ENCODE assay signal across 21 cellular contexts in the genomic region with DNA sequence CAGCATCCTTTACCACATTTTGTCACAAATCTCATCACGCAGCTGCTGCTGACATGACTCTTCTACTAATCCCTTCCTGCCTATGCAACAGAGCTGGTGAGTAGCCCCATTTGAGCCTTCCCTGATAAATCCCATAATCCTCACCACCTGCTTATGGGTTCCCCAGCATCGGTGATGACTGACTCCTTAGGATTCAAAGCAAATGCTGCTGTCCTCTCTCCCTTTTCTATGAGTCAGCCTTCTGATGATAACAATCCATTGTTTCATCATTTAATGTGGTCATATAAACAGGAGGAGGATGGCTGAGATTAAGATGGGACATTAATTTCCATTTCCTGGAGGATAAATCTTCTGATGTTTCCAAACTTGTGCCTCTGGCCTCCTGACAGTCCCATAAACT.
DNase-seq lines count a peak whose midpoint lies in the region; ATAC-seq and TF ChIP-seq lines count a peak whose summit lies in the region.
"Had no signal": no experiment of that assay in that cellular context is flagged by ENCODE, and none has a peak within 500 bp of the region (broad histone marks: within the 10 kb centered on the region; RNA-seq: fewer than 3 reads in every experiment).

No MANE protein-coding gene starts in this region.

- no peaks in the 10 kb centered on the region for H3K79me2 ChIP-seq in neural cell (replicated peaks; ENCODE audit: insufficient read depth, low read length)

- H3K27ac Mint-ChIP-seq in brain, result peak overlapping the region in 4 of 5 experiments; percentile 37 to 81 (median 64)
- H3K27ac Mint-ChIP-seq: CD14-positive monocyte, H9, IgD-negative memory B cell had no signal

- H3K9me2 ChIP-seq in neural cell (ENCODE audit: insufficient read depth, low read length), result no peaks in the 10 kb centered on the region

- no peaks in the 10 kb centered on the region for H3K36me3 ChIP-seq in neural cell (ENCODE audit: insufficient read depth, low read length)
- H3K36me3 ChIP-seq: Peyer's patch had no signal

- H3K36me3 Mint-ChIP-seq in brain, result peaks cover 6% of the 10 kb centered on the region
- H3K36me3 Mint-ChIP-seq: CD14-positive monocyte, IgD-negative memory B cell had no signal

- H3K4me3 ChIP-seq in neural cell (ENCODE audit: low read length), result no peak overlapping the region
- H3K4me3 ChIP-seq: Peyer's patch had no signal

- H3K9me3 Mint-ChIP-seq in brain, result peaks cover 0 to 11% (median 3%) of the 10 kb centered on the region in 5 experiments
- H3K9me3 Mint-ChIP-seq: H9 had no signal

- no peak overlapping the region for H3K4me2 ChIP-seq in neural cell (ENCODE audit: low read length)

- H3K9me3 ChIP-seq in neural cell (ENCODE audit: low read length), result no peaks in the 10 kb centered on the region
- H3K9me3 ChIP-seq: Caco-2, Peyer's patch had no signal

- H3K27me3 Mint-ChIP-seq in brain, result no peaks in the 10 kb centered on the region
- H3K27me3 Mint-ChIP-seq: IgD-negative memory B cell had no signal

- peaks cover 33% of the 10 kb centered on the region for H3K4me1 Mint-ChIP-seq in brain
- H3K4me1 Mint-ChIP-seq: CD14-positive monocyte, H9, IgD-negative memory B cell had no signal

- no peak for TF ChIP-seq EP300 in neural cell (conservative IDR thresholded peaks at IDR 0.05; ENCODE audit: poor library complexity, severe bottlenecking)

- no peak for TF ChIP-seq RAD21 in neural cell (conservative IDR thresholded peaks at IDR 0.05)

- H3K4me3 Mint-ChIP-seq in brain, result no peak overlapping the region
- H3K4me3 Mint-ChIP-seq: CD14-positive monocyte, H9, IgD-negative memory B cell had no signal

- ATAC-seq in GM21717 (IDR thresholded peaks at IDR 0.05; ENCODE audit: unreplicated experiment) (no peak), HG03571 (IDR thresholded peaks at IDR 0.05; ENCODE audit: unreplicated experiment) (no peak)

- no peak overlapping the region for H3K9ac ChIP-seq in neural cell (ENCODE audit: low read length)

- TF ChIP-seq CTCF in brain (conservative IDR thresholded peaks at IDR 0.05) (no peak), neural cell (IDR thresholded peaks at IDR 0.05; ENCODE audit: poor library complexity, severe bottlenecking) (no peak)

- H4K20me1 ChIP-seq in neural cell (ENCODE audit: insufficient read depth), result no peaks in the 10 kb centered on the region

- H3K27ac ChIP-seq in neural cell (ENCODE audit: low read length), result peak overlapping the region; percentile 21
- H3K27ac ChIP-seq: Peyer's patch had no signal

- no peaks in the 10 kb centered on the region for H3K27me3 ChIP-seq in neural cell (ENCODE audit: insufficient read depth, low read depth, low read length)
- H3K27me3 ChIP-seq: Peyer's patch had no signal

- H2AFZ ChIP-seq in neural cell (ENCODE audit: low read depth, low read length), result no peak overlapping the region

- DNase-seq in D341Med (ENCODE audit: low spot score) (peak; percentile 5), NCI-H82 (lab: John Stamatoyannopoulos, UW) (peak; percentile 97), NCI-H2107 (lab: John Stamatoyannopoulos, UW) (no peak), cerebellar cortex (ENCODE audit: low spot score) (no peak)
- DNase-seq: ACHN, AML-193, Caco-2, H9, MV-4-11, NCI-H1417 treated with DMSO at 0.1 percent for 48 hours, NCI-H2029 treated with DMSO at 0.1 percent for 48 hours, NCI-H510A, NCI-H774, Peyer's patch, SHP77 treated with DMSO at 0.1 percent for 48 hours had no signal

- H3F3A ChIP-seq in neural cell (ENCODE audit: insufficient read depth, low read length, poor library complexity, severe bottlenecking), result no peaks in the 10 kb centered on the region

TF ChIP-seq in neural cell, 6 proteins besides CTCF, POLR2A, EP300 and RAD21:
- TF ChIP-seq SMC3 (conservative IDR thresholded peaks at IDR 0.05; ENCODE audit: poor library complexity) (no peak), POLR2AphosphoS5 (IDR thresholded peaks at IDR 0.05) (no peak), EZH2 (IDR thresholded peaks at IDR 0.05; ENCODE audit: borderline replicate concordance, insufficient read depth, low read length, poor library complexity, severe bottlenecking) (no peak), MXI1 (conservative IDR thresholded peaks at IDR 0.05; ENCODE audit: poor library complexity, severe bottlenecking) (no peak)
- TF ChIP-seq, protein P1, sequence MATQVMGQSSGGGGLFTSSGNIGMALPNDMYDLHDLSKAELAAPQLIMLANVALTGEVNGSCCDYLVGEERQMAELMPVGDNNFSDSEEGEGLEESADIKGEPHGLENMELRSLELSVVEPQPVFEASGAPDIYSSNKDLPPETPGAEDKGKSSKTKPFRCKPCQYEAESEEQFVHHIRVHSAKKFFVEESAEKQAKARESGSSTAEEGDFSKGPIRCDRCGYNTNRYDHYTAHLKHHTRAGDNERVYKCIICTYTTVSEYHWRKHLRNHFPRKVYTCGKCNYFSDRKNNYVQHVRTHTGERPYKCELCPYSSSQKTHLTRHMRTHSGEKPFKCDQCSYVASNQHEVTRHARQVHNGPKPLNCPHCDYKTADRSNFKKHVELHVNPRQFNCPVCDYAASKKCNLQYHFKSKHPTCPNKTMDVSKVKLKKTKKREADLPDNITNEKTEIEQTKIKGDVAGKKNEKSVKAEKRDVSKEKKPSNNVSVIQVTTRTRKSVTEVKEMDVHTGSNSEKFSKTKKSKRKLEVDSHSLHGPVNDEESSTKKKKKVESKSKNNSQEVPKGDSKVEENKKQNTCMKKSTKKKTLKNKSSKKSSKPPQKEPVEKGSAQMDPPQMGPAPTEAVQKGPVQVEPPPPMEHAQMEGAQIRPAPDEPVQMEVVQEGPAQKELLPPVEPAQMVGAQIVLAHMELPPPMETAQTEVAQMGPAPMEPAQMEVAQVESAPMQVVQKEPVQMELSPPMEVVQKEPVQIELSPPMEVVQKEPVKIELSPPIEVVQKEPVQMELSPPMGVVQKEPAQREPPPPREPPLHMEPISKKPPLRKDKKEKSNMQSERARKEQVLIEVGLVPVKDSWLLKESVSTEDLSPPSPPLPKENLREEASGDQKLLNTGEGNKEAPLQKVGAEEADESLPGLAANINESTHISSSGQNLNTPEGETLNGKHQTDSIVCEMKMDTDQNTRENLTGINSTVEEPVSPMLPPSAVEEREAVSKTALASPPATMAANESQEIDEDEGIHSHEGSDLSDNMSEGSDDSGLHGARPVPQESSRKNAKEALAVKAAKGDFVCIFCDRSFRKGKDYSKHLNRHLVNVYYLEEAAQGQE (IDR thresholded peaks at IDR 0.05; ENCODE audit: borderline replicate concordance), result no peak

Comparison
In these comparisons a context has a peak if more than half of its experiments do, and no peak if none do; other contexts are left out.
1. DNase-seq: peak in D341Med (single experiment) and NCI-H82 (single experiment); none in NCI-H2107 (single experiment) and cerebellar cortex (single experiment).